ENCODE assay signal across 1 cellular context in genomic region chr7:131109757-131110293, GRCh38.
TF ChIP-seq lines count a peak whose summit lies in the region.

No MANE protein-coding gene starts in this region.

TF ChIP-seq in K562, 482 proteins besides CTCF, POLR2A, EP300 and RAD21 (continued from another document and continues in another):
- TF ChIP-seq MGA (IDR thresholded peaks at IDR 0.05) (peak; percentile 43; the same call in 1 of the 2 replicates), ZNF696 (CRISPR knock-in tag; conservative IDR thresholded peaks at IDR 0.05) (no peak), ZNF408 (CRISPR knock-in tag; IDR thresholded peaks at IDR 0.05; ENCODE audit: low read depth) (no peak), MAX (CRISPR knock-in tag; IDR thresholded peaks at IDR 0.05) (peak; percentile 62), BRCA1 (IDR thresholded peaks at IDR 0.05) (no peak), BRCA1 (CRISPR knock-in tag; IDR thresholded peaks at IDR 0.05) (no peak), RBM22 (IDR thresholded peaks at IDR 0.05; ENCODE audit: low read depth, low read length, poor library complexity, severe bottlenecking) (peak; percentile 46), CHD4 (IDR thresholded peaks at IDR 0.05; ENCODE audit: insufficient read depth, insufficient replicate concordance, low read depth, low read length, poor library complexity, severe bottlenecking) (no peak), BHLHE40 (IDR thresholded peaks at IDR 0.05; ENCODE audit: low read length) (peak; percentile 28; the same call in 1 of the 2 replicates), MAFK (IDR thresholded peaks at IDR 0.05; ENCODE audit: low read length) (peak; percentile 77), MCM7 (IDR thresholded peaks at IDR 0.05) (no peak), HSF4 (CRISPR knock-in tag; IDR thresholded peaks at IDR 0.05; ENCODE audit: borderline replicate concordance) (no peak), RBM39 (optimal IDR thresholded peaks at IDR 0.05; ENCODE audit: low read depth, low read length) (no peak), MECOM (CRISPR knock-in tag; IDR thresholded peaks at IDR 0.05) (no peak), POLR2G (IDR thresholded peaks at IDR 0.05; ENCODE audit: low read depth, low read length) (peak; percentile 95), ZNF512 (tag; IDR thresholded peaks at IDR 0.05) (no peak), ARID4B (CRISPR knock-in tag; IDR thresholded peaks at IDR 0.05) (peak; percentile 53; the same call in 1 of the 2 replicates), SIN3B (IDR thresholded peaks at IDR 0.05; ENCODE audit: low read depth) (no peak), ESRRA (IDR thresholded peaks at IDR 0.05; ENCODE audit: borderline replicate concordance, low read depth) (peak; percentile 84), ZNF318 (IDR thresholded peaks at IDR 0.05; ENCODE audit: borderline replicate concordance in 1 of 2, low read depth in 1 of 2) (no peak), RFX1 (IDR thresholded peaks at IDR 0.05) (no peak), ZSCAN29 (IDR thresholded peaks at IDR 0.05) (no peak), ZNF24 (IDR thresholded peaks at IDR 0.05) (0 out of 2 replicates have a peak, but pooled peaks have one; percentile 9), DMBX1 (CRISPR knock-in tag; IDR thresholded peaks at IDR 0.05; ENCODE audit: borderline replicate concordance) (peak; percentile 41; the same call in 1 of the 2 replicates), ZNF23 (CRISPR knock-in tag; IDR thresholded peaks at IDR 0.05) (no peak), TEAD2 (tag; IDR thresholded peaks at IDR 0.05) (no peak), CREB3L1 (IDR thresholded peaks at IDR 0.05; ENCODE audit: borderline replicate concordance, low read depth) (no peak)
